In genomic region chr1:161427733-161428516, GRCh38 we compare ENCODE assay signal across 8 cellular contexts.
DNase-seq lines count a peak whose midpoint lies in the region; ATAC-seq and TF ChIP-seq lines count a peak whose summit lies in the region.

No MANE protein-coding gene starts in this region.

- in situ Hi-C loops in GM23248 (cut with MboI) = no loop called here

- TF ChIP-seq CTCF in fibroblast of villous mesenchyme (IDR thresholded peaks at IDR 0.05; ENCODE audit: insufficient read depth, low read depth, low read length) = no peak

- no peaks in the 10 kb centered on the region for H3F3A ChIP-seq in GM23248 (ENCODE audit: insufficient read depth)

- peak; percentile 82 for ATAC-seq in SK-N-SH treated with all-trans-retinoic acid at 6 μM for 48 hours

- H3K27me3 ChIP-seq in GM23248 (replicated peaks; ENCODE audit: insufficient read depth) = peaks cover 12% of the 10 kb centered on the region

- H2AFZ ChIP-seq in GM23248 = no peak overlapping the region

- no peak overlapping the region; the same call in 1 of the 2 replicates for H3K4me3 ChIP-seq in GM23248
- H3K4me3 ChIP-seq in fibroblast of villous mesenchyme (ENCODE audit: low read depth, low read length) = no peak overlapping the region

- H3K79me2 ChIP-seq in GM23248 (ENCODE audit: insufficient read depth) = no peaks in the 10 kb centered on the region

- H4K20me1 ChIP-seq in GM23248 (ENCODE audit: insufficient read depth) = no peaks in the 10 kb centered on the region

- no peak overlapping the region for H3K4me2 ChIP-seq in GM23248 (ENCODE audit: unreplicated experiment)

- DNase-seq in GM23248 (peak; percentile 43), fibroblast of villous mesenchyme (ENCODE audit: low read depth) (peak; percentile 42), mucosa of gallbladder (ENCODE audit: low spot score) (no peak), NCI-H1694 treated with DMSO at 0.1 percent for 48 hours (lab: John Stamatoyannopoulos, UW) (no peak), NCI-H128 (lab: John Stamatoyannopoulos, UW; ENCODE audit: unreplicated experiment) (no peak), hypothalamus (lab: John Stamatoyannopoulos, UW) (no peak)
- DNase-seq in stimulated activated CD4-positive, alpha-beta T cell treated with anti-CD3 and anti-CD28 coated beads, Interleukin-4, amount 100 ng/mL, for 24 hours = peak; percentile 41

- WGBS in GM23248 (ENCODE audit: low coverage in 1 of 2, low lambda C conversion rate in 2 of 2, missing lambda C conversion rate in 2 of 2), 2 experiments = 17 to 21% methylated on average over 18 of the region's 18 CpGs

- H3K9me3 ChIP-seq in GM23248 (ENCODE audit: low read depth) = no peaks in the 10 kb centered on the region

- no peak overlapping the region for H3K9ac ChIP-seq in GM23248

- H3K4me1 ChIP-seq in GM23248 (ENCODE audit: insufficient read depth) = no peaks in the 10 kb centered on the region

- H3K9me2 ChIP-seq in GM23248 (ENCODE audit: insufficient read depth) = no peaks in the 10 kb centered on the region

- no peaks in the 10 kb centered on the region for H3K36me3 ChIP-seq in GM23248 (ENCODE audit: low read depth)

- no peak overlapping the region for H3K27ac ChIP-seq in GM23248

TF ChIP-seq in SK-N-SH treated with all-trans-retinoic acid at 6 μM for 48 hours, 23 proteins besides CTCF, POLR2A, EP300 and RAD21:
- TF ChIP-seq CREB5 (CRISPR knock-in tag; IDR thresholded peaks at IDR 0.05; ENCODE audit: low read depth) (no peak), GLIS3 (CRISPR knock-in tag; IDR thresholded peaks at IDR 0.05) (no peak)

Comparison
In these comparisons a context has a peak if more than half of its experiments do, and no peak if none do; other contexts are left out.
1. DNase-seq: peak in GM23248 (single experiment), fibroblast of villous mesenchyme (single experiment) and stimulated activated CD4-positive, alpha-beta T cell treated with anti-CD3 and anti-CD28 coated beads, Interleukin-4, amount 100 ng/mL, for 24 hours (single experiment); none in mucosa of gallbladder (single experiment), NCI-H1694 treated with DMSO at 0.1 percent for 48 hours (single experiment), NCI-H128 (single experiment) and hypothalamus (0 of 51).